In genomic region chr10:51620131-51620530, GRCh38 we compare ENCODE assay signal across 20 cellular contexts.
DNase-seq lines count a peak whose midpoint lies in the region; ATAC-seq and TF ChIP-seq lines count a peak whose summit lies in the region.
"Had no signal": no experiment of that assay in that cellular context is flagged by ENCODE, and none has a peak within 500 bp of the region (broad histone marks: within the 10 kb centered on the region; RNA-seq: fewer than 3 reads in every experiment).

No MANE protein-coding gene starts in this region.

- ATAC-seq in GM19351 (IDR thresholded peaks at IDR 0.05; ENCODE audit: unreplicated experiment) (peak; percentile 44), HG02678 (IDR thresholded peaks at IDR 0.05; ENCODE audit: unreplicated experiment) (peak; percentile 61), HG03378 (IDR thresholded peaks at IDR 0.05; ENCODE audit: unreplicated experiment) (peak; percentile 76), GM21515 (IDR thresholded peaks at IDR 0.05; ENCODE audit: unreplicated experiment) (no peak), GM21576 (IDR thresholded peaks at IDR 0.05; ENCODE audit: unreplicated experiment) (no peak)
- ATAC-seq: activated CD4-positive, CD25-positive, alpha-beta regulatory T cell treated with anti-CD3 and anti-CD28 coated beads, Interleukin-2, amount 50 U/mL, for 24 hours had no signal

- DNase-seq in GM10266 (ENCODE audit: extremely low spot score), result peak; percentile 5
- no peak for DNase-seq in NOMO-1 treated with DMSO at 0.1 percent for 48 hours (lab: John Stamatoyannopoulos, UW; ENCODE audit: unreplicated experiment)
- no peak for DNase-seq in ecto neural progenitor cell (ENCODE audit: low spot score)
- DNase-seq: activated gamma-delta T cell; amygdala; caudate nucleus; left ventricle myocardium inferior; MV-4-11; NCI-H2081; NCI-H510A; nucleus accumbens; SIG-M5; stimulated activated naive B cell treated with anti-CD40 and anti-IgM and Interleukin-4, amounts not matched to agents 10 μg/mL and 1 μg/mL and 100 μg/mL, for 72 hours; transverse colon had no signal

- TF ChIP-seq CTCF in GM10266 (IDR thresholded peaks at IDR 0.05; ENCODE audit: control insufficient read depth, insufficient read depth, low read depth, missing control alignments), result no peak

Comparison
In these comparisons a context has a peak if more than half of its experiments do, and no peak if none do; other contexts are left out.
1. ATAC-seq: peak in GM19351 (single experiment), HG02678 (single experiment) and HG03378 (single experiment); none in GM21515 (single experiment) and GM21576 (single experiment).